In genomic region chr14:100340454-100340813, GRCh38 we compare ENCODE assay signal across 13 cellular contexts. TPM values are rescaled to one million over a fixed set of nuclear protein-coding genes. Genes with fewer than 3 reads are reported as not detected.
DNase-seq lines count a peak whose midpoint lies in the region; ATAC-seq and TF ChIP-seq lines count a peak whose summit lies in the region.
"Had no signal": no experiment of that assay in that cellular context is flagged by ENCODE, and none has a peak within 500 bp of the region (broad histone marks: within the 10 kb centered on the region; RNA-seq: fewer than 3 reads in every experiment).

No MANE protein-coding gene starts in this region.

- DNase-seq in HL-60 (ENCODE audit: low read depth in 1 of 2, low spot score in 1 of 2) = no peak
- no peak for DNase-seq in activated T-helper 1 cell treated with anti-CD3 and anti-CD28 coated beads, Interleukin-12 subunit alpha, Interleukin-12 subunit beta, Interleukin-2, Interleukin-4 antibody, amounts not matched to agents 30 ng/mL and 10 ng/mL and 1 ng/mL, durations not matched to agents 14 hours and 24 hours and 36 hours (ENCODE audit: low spot score)
- no peak for DNase-seq in left ventricle myocardium superior
- DNase-seq in stimulated activated effector memory CD8-positive, alpha-beta T cell treated with anti-CD3 and anti-CD28 coated beads, Interleukin-12 subunit alpha, Interleukin-12 subunit beta, amount 100 ng/mL, for 72 hours (ENCODE audit: low spot score in 2 of 2) = no peak
- DNase-seq in GDM1 (lab: John Stamatoyannopoulos, UW) = no peak
- DNase-seq in uterus = no peak
- DNase-seq: central memory CD4-positive, alpha-beta T cell; NCI-H146; NCI-H82 had no signal

- no peaks in the 10 kb centered on the region for H3K27me3 ChIP-seq in HL-60 (ENCODE audit: insufficient read depth, poor library complexity, severe bottlenecking)
- no peaks in the 10 kb centered on the region for H3K27me3 ChIP-seq in uterus

- H3K4me3 Mint-ChIP-seq in activated T-helper 1 cell treated with anti-CD3 and anti-CD28 coated beads, Interleukin-12 subunit alpha, Interleukin-12 subunit beta, Interleukin-2, Interleukin-4 antibody, amounts not matched to agents 30 ng/mL and 10 ng/mL and 1 ng/mL, durations not matched to agents 14 hours and 24 hours and 36 hours = no peak overlapping the region
- no peak overlapping the region for H3K4me3 Mint-ChIP-seq in stimulated activated effector memory CD8-positive, alpha-beta T cell treated with anti-CD3 and anti-CD28 coated beads, Interleukin-12 subunit alpha, Interleukin-12 subunit beta, amount 100 ng/mL, for 72 hours

- H3K36me3 Mint-ChIP-seq in activated T-helper 1 cell treated with anti-CD3 and anti-CD28 coated beads, Interleukin-12 subunit alpha, Interleukin-12 subunit beta, Interleukin-2, Interleukin-4 antibody, amounts not matched to agents 30 ng/mL and 10 ng/mL and 1 ng/mL, durations not matched to agents 14 hours and 24 hours and 36 hours (ENCODE audit: low read depth) = peaks cover 58% of the 10 kb centered on the region
- peaks cover 93% of the 10 kb centered on the region for H3K36me3 Mint-ChIP-seq in stimulated activated effector memory CD8-positive, alpha-beta T cell treated with anti-CD3 and anti-CD28 coated beads, Interleukin-12 subunit alpha, Interleukin-12 subunit beta, amount 100 ng/mL, for 72 hours

- TF ChIP-seq POLR2A in uterus (IDR thresholded peaks at IDR 0.05) = no peak

- H3K27ac ChIP-seq in HL-60 (replicated peaks) (peak overlapping the region; percentile 93), uterus (peak overlapping the region in 1 of 2 donors; percentile 14)

- no peaks in the 10 kb centered on the region for H3K27me3 Mint-ChIP-seq in activated T-helper 1 cell treated with anti-CD3 and anti-CD28 coated beads, Interleukin-12 subunit alpha, Interleukin-12 subunit beta, Interleukin-2, Interleukin-4 antibody, amounts not matched to agents 30 ng/mL and 10 ng/mL and 1 ng/mL, durations not matched to agents 14 hours and 24 hours and 36 hours (ENCODE audit: insufficient read depth)
- H3K27me3 Mint-ChIP-seq: progenitor cell of endocrine pancreas had no signal

- H3K4me3 ChIP-seq in HL-60 (replicated peaks; ENCODE audit: insufficient read depth, low read length) = no peak overlapping the region
- no peak overlapping the region for H3K4me3 ChIP-seq in uterus

- ATAC-seq in left ventricle myocardium superior = peak; percentile 75
- no peak for ATAC-seq in stimulated activated effector memory CD8-positive, alpha-beta T cell treated with anti-CD3 and anti-CD28 coated beads, Interleukin-12 subunit alpha, Interleukin-12 subunit beta, amount 100 ng/mL, for 72 hours
- no peak for ATAC-seq in HG03108 (IDR thresholded peaks at IDR 0.05; ENCODE audit: unreplicated experiment)
- no peak for ATAC-seq in GM18517 (IDR thresholded peaks at IDR 0.05; ENCODE audit: unreplicated experiment)

- H3K9me3 Mint-ChIP-seq in activated T-helper 1 cell treated with anti-CD3 and anti-CD28 coated beads, Interleukin-12 subunit alpha, Interleukin-12 subunit beta, Interleukin-2, Interleukin-4 antibody, amounts not matched to agents 30 ng/mL and 10 ng/mL and 1 ng/mL, durations not matched to agents 14 hours and 24 hours and 36 hours = no peaks in the 10 kb centered on the region
- no peaks in the 10 kb centered on the region for H3K9me3 Mint-ChIP-seq in stimulated activated effector memory CD8-positive, alpha-beta T cell treated with anti-CD3 and anti-CD28 coated beads, Interleukin-12 subunit alpha, Interleukin-12 subunit beta, amount 100 ng/mL, for 72 hours

- H3K27ac Mint-ChIP-seq in activated T-helper 1 cell treated with anti-CD3 and anti-CD28 coated beads, Interleukin-12 subunit alpha, Interleukin-12 subunit beta, Interleukin-2, Interleukin-4 antibody, amounts not matched to agents 30 ng/mL and 10 ng/mL and 1 ng/mL, durations not matched to agents 14 hours and 24 hours and 36 hours = peak overlapping the region; percentile 80
- peak overlapping the region; percentile 90 for H3K27ac Mint-ChIP-seq in stimulated activated effector memory CD8-positive, alpha-beta T cell treated with anti-CD3 and anti-CD28 coated beads, Interleukin-12 subunit alpha, Interleukin-12 subunit beta, amount 100 ng/mL, for 72 hours

- peaks cover 0 to 5% of the 10 kb centered on the region in 2 donors for H3K4me1 ChIP-seq in uterus

- H3K36me3 ChIP-seq in uterus = no peaks in the 10 kb centered on the region

- TF ChIP-seq CTCF in HL-60 (IDR thresholded peaks at IDR 0.05; ENCODE audit: insufficient read depth, low read length) = no peak
- TF ChIP-seq CTCF in uterus (IDR thresholded peaks at IDR 0.05) = no peak

- H3K9me3 ChIP-seq in uterus = no peaks in the 10 kb centered on the region

- H3K4me1 Mint-ChIP-seq in activated T-helper 1 cell treated with anti-CD3 and anti-CD28 coated beads, Interleukin-12 subunit alpha, Interleukin-12 subunit beta, Interleukin-2, Interleukin-4 antibody, amounts not matched to agents 30 ng/mL and 10 ng/mL and 1 ng/mL, durations not matched to agents 14 hours and 24 hours and 36 hours (ENCODE audit: low read depth) = peaks cover 34% of the 10 kb centered on the region
- peaks cover 36% of the 10 kb centered on the region for H3K4me1 Mint-ChIP-seq in stimulated activated effector memory CD8-positive, alpha-beta T cell treated with anti-CD3 and anti-CD28 coated beads, Interleukin-12 subunit alpha, Interleukin-12 subunit beta, amount 100 ng/mL, for 72 hours

- intact Hi-C loops in activated T-helper 1 cell treated with anti-CD3 and anti-CD28 coated beads, Interleukin-12 subunit alpha, Interleukin-12 subunit beta, Interleukin-2, Interleukin-4 antibody, amounts not matched to agents 30 ng/mL and 10 ng/mL and 1 ng/mL, durations not matched to agents 14 hours and 24 hours and 36 hours (cut with micrococcal nuclease) = loop anchor here (2.0 kb wide), 1 partner anchor 16 kb away; no protein-coding TSS in a partner anchor
- intact Hi-C loops in left ventricle myocardium superior (cut with micrococcal nuclease) = no loop called here
- intact Hi-C loops in uterus (cut with DNase I; ENCODE audit: low total_unique reads) = no loop called here

RNA-seq across cellular contexts. Expression of gene SLC25A47, which starts 17.3 kb away (rescaled TPM):
- not detected in 2 replicates for total RNA-seq in activated T-helper 1 cell treated with anti-CD3 and anti-CD28 coated beads, Interleukin-12 subunit alpha, Interleukin-12 subunit beta, Interleukin-2, Interleukin-4 antibody, amounts not matched to agents 30 ng/mL and 10 ng/mL and 1 ng/mL, durations not matched to agents 14 hours and 24 hours and 36 hours
- not detected for total RNA-seq in left ventricle myocardium superior
- total RNA-seq in uterus = not detected
- total RNA-seq: fibroblast of villous mesenchyme, progenitor cell of endocrine pancreas had no signal

RNA-seq across cellular contexts. Expression of gene SLC25A29, which starts 34.2 kb away (rescaled TPM):
- 15.9 and 19.1 TPM in 2 replicates for total RNA-seq in activated T-helper 1 cell treated with anti-CD3 and anti-CD28 coated beads, Interleukin-12 subunit alpha, Interleukin-12 subunit beta, Interleukin-2, Interleukin-4 antibody, amounts not matched to agents 30 ng/mL and 10 ng/mL and 1 ng/mL, durations not matched to agents 14 hours and 24 hours and 36 hours
- total RNA-seq in left ventricle myocardium superior (16.5 TPM), uterus (100 to 1,000 TPM in 1 of 4 donors, 10 to 100 TPM in 3; 16.2 to 850 (median 60.1) TPM)

RNA-seq across cellular contexts. Expression of gene WDR25, which starts 35.9 kb away (rescaled TPM):
- 7.4 and 9.5 TPM in 2 replicates for total RNA-seq in activated T-helper 1 cell treated with anti-CD3 and anti-CD28 coated beads, Interleukin-12 subunit alpha, Interleukin-12 subunit beta, Interleukin-2, Interleukin-4 antibody, amounts not matched to agents 30 ng/mL and 10 ng/mL and 1 ng/mL, durations not matched to agents 14 hours and 24 hours and 36 hours
- total RNA-seq in left ventricle myocardium superior = 4.5 TPM
- 10 to 100 TPM in 3 of 4 donors, 1 to 10 TPM in 1; 2.6 to 53.8 (median 14.5) TPM for total RNA-seq in uterus
